ENCODE assay signal across 1 cellular context in the genomic region with DNA sequence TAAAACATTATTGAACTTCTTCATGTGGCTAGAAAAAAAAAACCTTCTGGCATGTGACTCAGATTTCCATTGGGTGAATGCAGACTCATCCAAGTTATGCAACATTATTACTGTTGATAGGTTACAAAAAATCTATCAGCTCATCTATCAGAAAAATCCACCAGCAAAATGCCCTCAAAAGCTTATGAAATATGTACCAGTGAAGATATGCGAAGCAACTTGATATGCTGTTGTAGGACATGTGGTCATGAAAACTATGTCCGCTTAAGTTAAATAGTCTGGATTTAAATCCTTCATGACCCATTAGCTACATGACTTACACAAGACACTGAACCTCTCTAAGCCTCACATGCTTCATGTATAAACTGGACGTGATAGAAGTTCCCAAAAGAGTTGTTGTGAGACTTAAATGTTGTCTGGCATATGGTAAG.
TF ChIP-seq lines count a peak whose summit lies in the region.

No MANE protein-coding gene starts in this region.

TF ChIP-seq in GM23338, 12 proteins besides CTCF, POLR2A, EP300 and RAD21 (continued from another document):
- TF ChIP-seq, protein P1, sequence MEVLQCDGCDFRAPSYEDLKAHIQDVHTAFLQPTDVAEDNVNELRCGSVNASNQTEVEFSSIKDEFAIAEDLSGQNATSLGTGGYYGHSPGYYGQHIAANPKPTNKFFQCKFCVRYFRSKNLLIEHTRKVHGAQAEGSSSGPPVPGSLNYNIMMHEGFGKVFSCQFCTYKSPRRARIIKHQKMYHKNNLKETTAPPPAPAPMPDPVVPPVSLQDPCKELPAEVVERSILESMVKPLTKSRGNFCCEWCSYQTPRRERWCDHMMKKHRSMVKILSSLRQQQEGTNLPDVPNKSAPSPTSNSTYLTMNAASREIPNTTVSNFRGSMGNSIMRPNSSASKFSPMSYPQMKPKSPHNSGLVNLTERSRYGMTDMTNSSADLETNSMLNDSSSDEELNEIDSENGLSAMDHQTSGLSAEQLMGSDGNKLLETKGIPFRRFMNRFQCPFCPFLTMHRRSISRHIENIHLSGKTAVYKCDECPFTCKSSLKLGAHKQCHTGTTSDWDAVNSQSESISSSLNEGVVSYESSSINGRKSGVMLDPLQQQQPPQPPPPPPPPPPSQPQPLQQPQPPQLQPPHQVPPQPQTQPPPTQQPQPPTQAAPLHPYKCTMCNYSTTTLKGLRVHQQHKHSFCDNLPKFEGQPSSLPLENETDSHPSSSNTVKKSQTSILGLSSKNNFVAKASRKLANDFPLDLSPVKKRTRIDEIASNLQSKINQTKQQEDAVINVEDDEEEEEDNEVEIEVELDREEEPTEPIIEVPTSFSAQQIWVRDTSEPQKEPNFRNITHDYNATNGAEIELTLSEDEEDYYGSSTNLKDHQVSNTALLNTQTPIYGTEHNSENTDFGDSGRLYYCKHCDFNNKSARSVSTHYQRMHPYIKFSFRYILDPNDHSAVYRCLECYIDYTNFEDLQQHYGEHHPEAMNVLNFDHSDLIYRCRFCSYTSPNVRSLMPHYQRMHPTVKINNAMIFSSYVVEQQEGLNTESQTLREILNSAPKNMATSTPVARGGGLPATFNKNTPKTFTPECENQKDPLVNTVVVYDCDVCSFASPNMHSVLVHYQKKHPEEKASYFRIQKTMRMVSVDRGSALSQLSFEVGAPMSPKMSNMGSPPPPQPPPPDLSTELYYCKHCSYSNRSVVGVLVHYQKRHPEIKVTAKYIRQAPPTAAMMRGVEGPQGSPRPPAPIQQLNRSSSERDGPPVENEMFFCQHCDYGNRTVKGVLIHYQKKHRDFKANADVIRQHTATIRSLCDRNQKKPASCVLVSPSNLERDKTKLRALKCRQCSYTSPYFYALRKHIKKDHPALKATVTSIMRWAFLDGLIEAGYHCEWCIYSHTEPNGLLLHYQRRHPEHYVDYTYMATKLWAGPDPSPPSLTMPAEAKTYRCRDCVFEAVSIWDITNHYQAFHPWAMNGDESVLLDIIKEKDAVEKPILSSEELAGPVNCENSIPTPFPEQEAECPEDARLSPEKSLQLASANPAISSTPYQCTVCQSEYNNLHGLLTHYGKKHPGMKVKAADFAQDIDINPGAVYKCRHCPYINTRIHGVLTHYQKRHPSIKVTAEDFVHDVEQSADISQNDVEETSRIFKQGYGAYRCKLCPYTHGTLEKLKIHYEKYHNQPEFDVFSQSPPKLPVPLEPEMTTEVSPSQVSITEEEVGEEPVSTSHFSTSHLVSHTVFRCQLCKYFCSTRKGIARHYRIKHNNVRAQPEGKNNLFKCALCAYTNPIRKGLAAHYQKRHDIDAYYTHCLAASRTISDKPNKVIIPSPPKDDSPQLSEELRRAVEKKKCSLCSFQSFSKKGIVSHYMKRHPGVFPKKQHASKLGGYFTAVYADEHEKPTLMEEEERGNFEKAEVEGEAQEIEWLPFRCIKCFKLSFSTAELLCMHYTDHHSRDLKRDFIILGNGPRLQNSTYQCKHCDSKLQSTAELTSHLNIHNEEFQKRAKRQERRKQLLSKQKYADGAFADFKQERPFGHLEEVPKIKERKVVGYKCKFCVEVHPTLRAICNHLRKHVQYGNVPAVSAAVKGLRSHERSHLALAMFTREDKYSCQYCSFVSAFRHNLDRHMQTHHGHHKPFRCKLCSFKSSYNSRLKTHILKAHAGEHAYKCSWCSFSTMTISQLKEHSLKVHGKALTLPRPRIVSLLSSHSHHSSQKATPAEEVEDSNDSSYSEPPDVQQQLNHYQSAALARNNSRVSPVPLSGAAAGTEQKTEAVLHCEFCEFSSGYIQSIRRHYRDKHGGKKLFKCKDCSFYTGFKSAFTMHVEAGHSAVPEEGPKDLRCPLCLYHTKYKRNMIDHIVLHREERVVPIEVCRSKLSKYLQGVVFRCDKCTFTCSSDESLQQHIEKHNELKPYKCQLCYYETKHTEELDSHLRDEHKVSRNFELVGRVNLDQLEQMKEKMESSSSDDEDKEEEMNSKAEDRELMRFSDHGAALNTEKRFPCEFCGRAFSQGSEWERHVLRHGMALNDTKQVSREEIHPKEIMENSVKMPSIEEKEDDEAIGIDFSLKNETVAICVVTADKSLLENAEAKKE (CRISPR knock-in tag; IDR thresholded peaks at IDR 0.05) = no peak
- TF ChIP-seq, protein P2, sequence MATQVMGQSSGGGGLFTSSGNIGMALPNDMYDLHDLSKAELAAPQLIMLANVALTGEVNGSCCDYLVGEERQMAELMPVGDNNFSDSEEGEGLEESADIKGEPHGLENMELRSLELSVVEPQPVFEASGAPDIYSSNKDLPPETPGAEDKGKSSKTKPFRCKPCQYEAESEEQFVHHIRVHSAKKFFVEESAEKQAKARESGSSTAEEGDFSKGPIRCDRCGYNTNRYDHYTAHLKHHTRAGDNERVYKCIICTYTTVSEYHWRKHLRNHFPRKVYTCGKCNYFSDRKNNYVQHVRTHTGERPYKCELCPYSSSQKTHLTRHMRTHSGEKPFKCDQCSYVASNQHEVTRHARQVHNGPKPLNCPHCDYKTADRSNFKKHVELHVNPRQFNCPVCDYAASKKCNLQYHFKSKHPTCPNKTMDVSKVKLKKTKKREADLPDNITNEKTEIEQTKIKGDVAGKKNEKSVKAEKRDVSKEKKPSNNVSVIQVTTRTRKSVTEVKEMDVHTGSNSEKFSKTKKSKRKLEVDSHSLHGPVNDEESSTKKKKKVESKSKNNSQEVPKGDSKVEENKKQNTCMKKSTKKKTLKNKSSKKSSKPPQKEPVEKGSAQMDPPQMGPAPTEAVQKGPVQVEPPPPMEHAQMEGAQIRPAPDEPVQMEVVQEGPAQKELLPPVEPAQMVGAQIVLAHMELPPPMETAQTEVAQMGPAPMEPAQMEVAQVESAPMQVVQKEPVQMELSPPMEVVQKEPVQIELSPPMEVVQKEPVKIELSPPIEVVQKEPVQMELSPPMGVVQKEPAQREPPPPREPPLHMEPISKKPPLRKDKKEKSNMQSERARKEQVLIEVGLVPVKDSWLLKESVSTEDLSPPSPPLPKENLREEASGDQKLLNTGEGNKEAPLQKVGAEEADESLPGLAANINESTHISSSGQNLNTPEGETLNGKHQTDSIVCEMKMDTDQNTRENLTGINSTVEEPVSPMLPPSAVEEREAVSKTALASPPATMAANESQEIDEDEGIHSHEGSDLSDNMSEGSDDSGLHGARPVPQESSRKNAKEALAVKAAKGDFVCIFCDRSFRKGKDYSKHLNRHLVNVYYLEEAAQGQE (IDR thresholded peaks at IDR 0.05; ENCODE audit: unreplicated experiment) = no peak
- no peak for TF ChIP-seq EZH2phosphoT487 (IDR thresholded peaks at IDR 0.05; ENCODE audit: unreplicated experiment)
- no peak for TF ChIP-seq EZH2 (IDR thresholded peaks at IDR 0.05; ENCODE audit: low read depth, unreplicated experiment)
- TF ChIP-seq, protein P3, sequence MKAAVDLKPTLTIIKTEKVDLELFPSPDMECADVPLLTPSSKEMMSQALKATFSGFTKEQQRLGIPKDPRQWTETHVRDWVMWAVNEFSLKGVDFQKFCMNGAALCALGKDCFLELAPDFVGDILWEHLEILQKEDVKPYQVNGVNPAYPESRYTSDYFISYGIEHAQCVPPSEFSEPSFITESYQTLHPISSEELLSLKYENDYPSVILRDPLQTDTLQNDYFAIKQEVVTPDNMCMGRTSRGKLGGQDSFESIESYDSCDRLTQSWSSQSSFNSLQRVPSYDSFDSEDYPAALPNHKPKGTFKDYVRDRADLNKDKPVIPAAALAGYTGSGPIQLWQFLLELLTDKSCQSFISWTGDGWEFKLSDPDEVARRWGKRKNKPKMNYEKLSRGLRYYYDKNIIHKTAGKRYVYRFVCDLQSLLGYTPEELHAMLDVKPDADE (IDR thresholded peaks at IDR 0.05) = no peak
